ENCODE assay signal across 11 cellular contexts in genomic region chr4:2745516-2745915, GRCh38. TPM values are rescaled to one million over a fixed set of nuclear protein-coding genes. Genes with fewer than 3 reads are reported as not detected.
DNase-seq lines count a peak whose midpoint lies in the region; TF ChIP-seq lines count a peak whose summit lies in the region.
"Had no signal": no experiment of that assay in that cellular context is flagged by ENCODE, and none has a peak within 500 bp of the region (broad histone marks: within the 10 kb centered on the region; RNA-seq: fewer than 3 reads in every experiment).

No MANE protein-coding gene starts in this region.

- H4K20me1 ChIP-seq in PC-9 (ENCODE audit: insufficient read depth): no peaks in the 10 kb centered on the region

- peaks cover 15% of the 10 kb centered on the region for H3K4me1 ChIP-seq in PC-9 (replicated peaks; ENCODE audit: insufficient read depth)
- peaks cover 23% of the 10 kb centered on the region for H3K4me1 ChIP-seq in effector memory CD4-positive, alpha-beta T cell (ENCODE audit: control insufficient read depth, insufficient read depth, low read length, poor library complexity, severe bottlenecking)

- peak overlapping the region; percentile 90 for H3K27ac Mint-ChIP-seq in activated CD4-positive, alpha-beta T cell treated with anti-CD3 and anti-CD28 coated beads, Interleukin-2, amount 10 ng/mL, durations not matched to agents 7 days and 5 days

- H2AFZ ChIP-seq in PC-9: no peak overlapping the region

- no peaks in the 10 kb centered on the region for H3K27me3 ChIP-seq in PC-9 (ENCODE audit: insufficient read depth, low read depth)
- H3K27me3 ChIP-seq in effector memory CD4-positive, alpha-beta T cell (replicated peaks; ENCODE audit: control insufficient read depth, insufficient read depth, low read length, poor library complexity, severe bottlenecking): no peaks in the 10 kb centered on the region

- BruUV-seq in PC-9 (replicated peaks; lab: Mats Ljungman, UMichigan): no TSS peak

- H3K4me3 Mint-ChIP-seq in activated CD4-positive, alpha-beta T cell treated with anti-CD3 and anti-CD28 coated beads, Interleukin-2, amount 10 ng/mL, durations not matched to agents 7 days and 5 days: no peak overlapping the region

- no peaks in the 10 kb centered on the region for H3K9me3 ChIP-seq in PC-9 (ENCODE audit: insufficient read depth, low read depth)
- no peaks in the 10 kb centered on the region for H3K9me3 ChIP-seq in effector memory CD4-positive, alpha-beta T cell (ENCODE audit: control insufficient read depth, low read length)

- H3K4me3 ChIP-seq in PC-9 (no peak overlapping the region), skin epidermis (no peak overlapping the region)
- H3K4me3 ChIP-seq in effector memory CD4-positive, alpha-beta T cell (ENCODE audit: insufficient read depth, low read depth, low read length, poor library complexity, severe bottlenecking): no peak overlapping the region

- H3K9me2 ChIP-seq in PC-9 (ENCODE audit: insufficient read depth): no peaks in the 10 kb centered on the region

- H3K27ac ChIP-seq in PC-9 (peak overlapping the region; percentile 58), skin epidermis (peak overlapping the region in 17 of 21 experiments; percentile 19 to 84 (median 68))
- peak overlapping the region; percentile 89 for H3K27ac ChIP-seq in effector memory CD4-positive, alpha-beta T cell (ENCODE audit: insufficient read depth, low read length, poor library complexity, severe bottlenecking)

- no peaks in the 10 kb centered on the region for H3K27me3 Mint-ChIP-seq in activated CD4-positive, alpha-beta T cell treated with anti-CD3 and anti-CD28 coated beads, Interleukin-2, amount 10 ng/mL, durations not matched to agents 7 days and 5 days

- H3F3A ChIP-seq in PC-9 (ENCODE audit: insufficient read depth, low read depth): peaks cover 8% of the 10 kb centered on the region; the same call in 1 of the 2 replicates

- 0 out of 2 replicates have a peak overlapping the region, but pooled peaks have one; percentile 16 for H3K4me2 ChIP-seq in PC-9

- H3K9me3 Mint-ChIP-seq in activated CD4-positive, alpha-beta T cell treated with anti-CD3 and anti-CD28 coated beads, Interleukin-2, amount 10 ng/mL, durations not matched to agents 7 days and 5 days: no peaks in the 10 kb centered on the region

- DNase-seq in activated CD4-positive, alpha-beta T cell treated with anti-CD3 and anti-CD28 coated beads, Interleukin-2, amount 10 ng/mL, durations not matched to agents 7 days and 5 days: no peak
- no peak for DNase-seq in activated CD4-positive, alpha-beta T cell treated with anti-CD3 and anti-CD28 coated beads, Interleukin-2, amount 50 U/mL, for 4 hours
- DNase-seq in PC-9 (no peak), nucleus accumbens (lab: John Stamatoyannopoulos, UW) (no peak), DMS53 (lab: John Stamatoyannopoulos, UW) (no peak)
- DNase-seq in effector memory CD4-positive, alpha-beta T cell: no peak
- DNase-seq in stimulated activated CD4-positive, alpha-beta T cell treated with anti-CD3 and anti-CD28 coated beads, Interleukin-4, amount 100 ng/mL, for 4 hours: no peak
- DNase-seq: GF-D8, NCI-H510A treated with DMSO at 0.1 percent for 48 hours, substantia nigra had no signal

- CTCF ChIA-PET in activated CD4-positive, alpha-beta T cell treated with anti-CD3 and anti-CD28 coated beads, Interleukin-2, amount 10 ng/mL, durations not matched to agents 7 days and 5 days (lab: Charles Lee): interaction anchor here (0.5 to 3.2 kb wide), 8 partner anchors 10 to 582 kb away, joined by 3 to 11 read pairs (median 4); partner anchors contain the start of gene TNIP2
- CTCF ChIA-PET in PC-9 (lab: Charles Lee): no interaction called here

- POLR2A ChIA-PET in activated CD4-positive, alpha-beta T cell treated with anti-CD3 and anti-CD28 coated beads, Interleukin-2, amount 10 ng/mL, durations not matched to agents 7 days and 5 days (lab: Charles Lee): interaction anchor here (0.6 kb wide), 1 partner anchor 58 kb away, joined by 3 read pairs; no protein-coding TSS in a partner anchor
- POLR2A ChIA-PET in PC-9 (lab: Charles Lee; ENCODE audit: unreplicated experiment): no interaction called here

- peaks cover 39% of the 10 kb centered on the region for H3K36me3 Mint-ChIP-seq in activated CD4-positive, alpha-beta T cell treated with anti-CD3 and anti-CD28 coated beads, Interleukin-2, amount 10 ng/mL, durations not matched to agents 7 days and 5 days (ENCODE audit: low read depth)

- no peaks in the 10 kb centered on the region for H3K79me2 ChIP-seq in PC-9 (ENCODE audit: low read depth)

- no peaks in the 10 kb centered on the region; the same call in 1 of the 2 replicates for H3K36me3 ChIP-seq in PC-9 (ENCODE audit: low read depth)
- peaks cover 53% of the 10 kb centered on the region for H3K36me3 ChIP-seq in effector memory CD4-positive, alpha-beta T cell (ENCODE audit: control insufficient read depth, insufficient read depth, low read length)

- H3K4me1 Mint-ChIP-seq in activated CD4-positive, alpha-beta T cell treated with anti-CD3 and anti-CD28 coated beads, Interleukin-2, amount 10 ng/mL, durations not matched to agents 7 days and 5 days: peaks cover 42% of the 10 kb centered on the region

- intact Hi-C loops in PC-9 (cut with micrococcal nuclease; ENCODE audit: unreplicated experiment): no loop called here

- no peak for TF ChIP-seq CTCF in PC-9 (conservative IDR thresholded peaks at IDR 0.05)

RNA-seq across cellular contexts. Expression of gene TNIP2, which starts 10.6 kb away (rescaled TPM):
- total RNA-seq in activated CD4-positive, alpha-beta T cell treated with anti-CD3 and anti-CD28 coated beads, Interleukin-2, amount 10 ng/mL, durations not matched to agents 7 days and 5 days: 10 to 100 TPM; 35.0 to 43.6 TPM
- total RNA-seq in PC-9 (2021): 37.1 and 44.8 TPM in 2 replicates

RNA-seq across cellular contexts. Expression of gene SH3BP2, which starts 47.4 kb away (rescaled TPM):
- total RNA-seq in activated CD4-positive, alpha-beta T cell treated with anti-CD3 and anti-CD28 coated beads, Interleukin-2, amount 10 ng/mL, durations not matched to agents 7 days and 5 days: 10 to 100 TPM; 69.3 to 78.2 TPM
- 40.4 and 54.0 TPM in 2 replicates for total RNA-seq in PC-9 (2021)
